In the genomic region with DNA sequence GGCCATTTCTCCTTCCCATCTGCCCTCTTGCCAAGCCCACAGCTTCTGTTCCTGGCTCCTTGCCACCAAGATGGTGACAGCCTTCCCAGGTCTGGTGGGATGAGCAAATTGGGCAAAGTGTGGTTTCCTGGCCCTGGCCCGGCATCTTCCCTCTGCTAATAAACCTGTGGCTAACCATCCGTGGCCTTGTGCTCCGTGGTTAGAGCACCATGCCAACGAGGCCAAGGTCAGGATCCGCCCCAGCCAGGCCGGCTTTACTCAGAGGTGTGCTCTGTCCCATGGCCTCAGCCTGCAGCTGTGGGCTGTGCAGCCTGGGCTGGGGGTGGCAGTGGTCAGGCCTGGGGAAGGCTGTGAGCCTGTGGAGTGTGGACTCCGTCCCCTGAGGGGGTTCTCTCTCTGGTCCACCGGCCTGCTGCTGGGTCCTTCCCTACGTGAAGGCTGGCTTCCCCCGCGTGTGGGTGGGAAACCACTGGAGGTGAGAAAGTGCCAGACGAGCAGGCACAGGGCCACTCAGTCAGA, we compare ENCODE assay signal across 1 cellular context.
TF ChIP-seq lines count a peak whose summit lies in the region.

No MANE protein-coding gene starts in this region.

TF ChIP-seq in HepG2, 621 proteins besides CTCF, POLR2A, EP300 and RAD21 (continued from another document and continues in another):
- TF ChIP-seq MIER2 (CRISPR knock-in tag; IDR thresholded peaks at IDR 0.05) = no peak
- TF ChIP-seq, protein P1, sequence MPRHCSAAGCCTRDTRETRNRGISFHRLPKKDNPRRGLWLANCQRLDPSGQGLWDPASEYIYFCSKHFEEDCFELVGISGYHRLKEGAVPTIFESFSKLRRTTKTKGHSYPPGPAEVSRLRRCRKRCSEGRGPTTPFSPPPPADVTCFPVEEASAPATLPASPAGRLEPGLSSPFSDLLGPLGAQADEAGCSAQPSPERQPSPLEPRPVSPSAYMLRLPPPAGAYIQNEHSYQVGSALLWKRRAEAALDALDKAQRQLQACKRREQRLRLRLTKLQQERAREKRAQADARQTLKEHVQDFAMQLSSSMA (CRISPR knock-in tag; IDR thresholded peaks at IDR 0.05) = no peak
- no peak for TF ChIP-seq U2AF2 (IDR thresholded peaks at IDR 0.05; ENCODE audit: low read depth, low read length)
- no peak for TF ChIP-seq ZNF484 (CRISPR knock-in tag; IDR thresholded peaks at IDR 0.05; ENCODE audit: borderline replicate concordance, low read depth)
- TF ChIP-seq, protein P2, sequence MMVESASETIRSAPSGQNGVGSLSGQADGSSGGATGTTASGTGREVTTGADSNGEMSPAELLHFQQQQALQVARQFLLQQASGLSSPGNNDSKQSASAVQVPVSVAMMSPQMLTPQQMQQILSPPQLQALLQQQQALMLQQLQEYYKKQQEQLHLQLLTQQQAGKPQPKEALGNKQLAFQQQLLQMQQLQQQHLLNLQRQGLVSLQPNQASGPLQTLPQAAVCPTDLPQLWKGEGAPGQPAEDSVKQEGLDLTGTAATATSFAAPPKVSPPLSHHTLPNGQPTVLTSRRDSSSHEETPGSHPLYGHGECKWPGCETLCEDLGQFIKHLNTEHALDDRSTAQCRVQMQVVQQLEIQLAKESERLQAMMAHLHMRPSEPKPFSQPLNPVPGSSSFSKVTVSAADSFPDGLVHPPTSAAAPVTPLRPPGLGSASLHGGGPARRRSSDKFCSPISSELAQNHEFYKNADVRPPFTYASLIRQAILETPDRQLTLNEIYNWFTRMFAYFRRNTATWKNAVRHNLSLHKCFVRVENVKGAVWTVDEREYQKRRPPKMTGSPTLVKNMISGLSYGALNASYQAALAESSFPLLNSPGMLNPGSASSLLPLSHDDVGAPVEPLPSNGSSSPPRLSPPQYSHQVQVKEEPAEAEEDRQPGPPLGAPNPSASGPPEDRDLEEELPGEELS (CRISPR knock-in tag; IDR thresholded peaks at IDR 0.05) = peak; percentile 31; the same call in 1 of the 2 replicates
- TF ChIP-seq EED (CRISPR knock-in tag; IDR thresholded peaks at IDR 0.05) = no peak
- no peak for TF ChIP-seq RORA (CRISPR knock-in tag; IDR thresholded peaks at IDR 0.05)
- no peak for TF ChIP-seq RARG (CRISPR knock-in tag; IDR thresholded peaks at IDR 0.05; ENCODE audit: low read depth)
- no peak for TF ChIP-seq PAF1 (CRISPR knock-in tag; IDR thresholded peaks at IDR 0.05)
- TF ChIP-seq, protein P3, sequence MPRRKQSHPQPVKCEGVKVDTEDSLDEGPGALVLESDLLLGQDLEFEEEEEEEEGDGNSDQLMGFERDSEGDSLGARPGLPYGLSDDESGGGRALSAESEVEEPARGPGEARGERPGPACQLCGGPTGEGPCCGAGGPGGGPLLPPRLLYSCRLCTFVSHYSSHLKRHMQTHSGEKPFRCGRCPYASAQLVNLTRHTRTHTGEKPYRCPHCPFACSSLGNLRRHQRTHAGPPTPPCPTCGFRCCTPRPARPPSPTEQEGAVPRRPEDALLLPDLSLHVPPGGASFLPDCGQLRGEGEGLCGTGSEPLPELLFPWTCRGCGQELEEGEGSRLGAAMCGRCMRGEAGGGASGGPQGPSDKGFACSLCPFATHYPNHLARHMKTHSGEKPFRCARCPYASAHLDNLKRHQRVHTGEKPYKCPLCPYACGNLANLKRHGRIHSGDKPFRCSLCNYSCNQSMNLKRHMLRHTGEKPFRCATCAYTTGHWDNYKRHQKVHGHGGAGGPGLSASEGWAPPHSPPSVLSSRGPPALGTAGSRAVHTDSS (CRISPR knock-in tag; conservative IDR thresholded peaks at IDR 0.05) = no peak
- 0 out of 2 replicates have a peak, but pooled peaks have one; percentile 35 for TF ChIP-seq DPF2 (CRISPR knock-in tag; IDR thresholded peaks at IDR 0.05; ENCODE audit: borderline replicate concordance, low read depth)
- no peak for TF ChIP-seq THAP11 (CRISPR knock-in tag; IDR thresholded peaks at IDR 0.05)
- TF ChIP-seq ZC3H4 (CRISPR knock-in tag; IDR thresholded peaks at IDR 0.05; ENCODE audit: borderline replicate concordance) = no peak
- no peak for TF ChIP-seq MATR3 (CRISPR knock-in tag; IDR thresholded peaks at IDR 0.05)
- TF ChIP-seq, protein P4, sequence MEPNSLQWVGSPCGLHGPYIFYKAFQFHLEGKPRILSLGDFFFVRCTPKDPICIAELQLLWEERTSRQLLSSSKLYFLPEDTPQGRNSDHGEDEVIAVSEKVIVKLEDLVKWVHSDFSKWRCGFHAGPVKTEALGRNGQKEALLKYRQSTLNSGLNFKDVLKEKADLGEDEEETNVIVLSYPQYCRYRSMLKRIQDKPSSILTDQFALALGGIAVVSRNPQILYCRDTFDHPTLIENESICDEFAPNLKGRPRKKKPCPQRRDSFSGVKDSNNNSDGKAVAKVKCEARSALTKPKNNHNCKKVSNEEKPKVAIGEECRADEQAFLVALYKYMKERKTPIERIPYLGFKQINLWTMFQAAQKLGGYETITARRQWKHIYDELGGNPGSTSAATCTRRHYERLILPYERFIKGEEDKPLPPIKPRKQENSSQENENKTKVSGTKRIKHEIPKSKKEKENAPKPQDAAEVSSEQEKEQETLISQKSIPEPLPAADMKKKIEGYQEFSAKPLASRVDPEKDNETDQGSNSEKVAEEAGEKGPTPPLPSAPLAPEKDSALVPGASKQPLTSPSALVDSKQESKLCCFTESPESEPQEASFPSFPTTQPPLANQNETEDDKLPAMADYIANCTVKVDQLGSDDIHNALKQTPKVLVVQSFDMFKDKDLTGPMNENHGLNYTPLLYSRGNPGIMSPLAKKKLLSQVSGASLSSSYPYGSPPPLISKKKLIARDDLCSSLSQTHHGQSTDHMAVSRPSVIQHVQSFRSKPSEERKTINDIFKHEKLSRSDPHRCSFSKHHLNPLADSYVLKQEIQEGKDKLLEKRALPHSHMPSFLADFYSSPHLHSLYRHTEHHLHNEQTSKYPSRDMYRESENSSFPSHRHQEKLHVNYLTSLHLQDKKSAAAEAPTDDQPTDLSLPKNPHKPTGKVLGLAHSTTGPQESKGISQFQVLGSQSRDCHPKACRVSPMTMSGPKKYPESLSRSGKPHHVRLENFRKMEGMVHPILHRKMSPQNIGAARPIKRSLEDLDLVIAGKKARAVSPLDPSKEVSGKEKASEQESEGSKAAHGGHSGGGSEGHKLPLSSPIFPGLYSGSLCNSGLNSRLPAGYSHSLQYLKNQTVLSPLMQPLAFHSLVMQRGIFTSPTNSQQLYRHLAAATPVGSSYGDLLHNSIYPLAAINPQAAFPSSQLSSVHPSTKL (CRISPR knock-in tag; IDR thresholded peaks at IDR 0.05) = peak; percentile 70
- TF ChIP-seq, protein P5, sequence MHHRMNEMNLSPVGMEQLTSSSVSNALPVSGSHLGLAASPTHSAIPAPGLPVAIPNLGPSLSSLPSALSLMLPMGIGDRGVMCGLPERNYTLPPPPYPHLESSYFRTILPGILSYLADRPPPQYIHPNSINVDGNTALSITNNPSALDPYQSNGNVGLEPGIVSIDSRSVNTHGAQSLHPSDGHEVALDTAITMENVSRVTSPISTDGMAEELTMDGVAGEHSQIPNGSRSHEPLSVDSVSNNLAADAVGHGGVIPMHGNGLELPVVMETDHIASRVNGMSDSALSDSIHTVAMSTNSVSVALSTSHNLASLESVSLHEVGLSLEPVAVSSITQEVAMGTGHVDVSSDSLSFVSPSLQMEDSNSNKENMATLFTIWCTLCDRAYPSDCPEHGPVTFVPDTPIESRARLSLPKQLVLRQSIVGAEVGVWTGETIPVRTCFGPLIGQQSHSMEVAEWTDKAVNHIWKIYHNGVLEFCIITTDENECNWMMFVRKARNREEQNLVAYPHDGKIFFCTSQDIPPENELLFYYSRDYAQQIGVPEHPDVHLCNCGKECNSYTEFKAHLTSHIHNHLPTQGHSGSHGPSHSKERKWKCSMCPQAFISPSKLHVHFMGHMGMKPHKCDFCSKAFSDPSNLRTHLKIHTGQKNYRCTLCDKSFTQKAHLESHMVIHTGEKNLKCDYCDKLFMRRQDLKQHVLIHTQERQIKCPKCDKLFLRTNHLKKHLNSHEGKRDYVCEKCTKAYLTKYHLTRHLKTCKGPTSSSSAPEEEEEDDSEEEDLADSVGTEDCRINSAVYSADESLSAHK (CRISPR knock-in tag; IDR thresholded peaks at IDR 0.05; ENCODE audit: borderline replicate concordance) = no peak
- TF ChIP-seq ZNF143 (CRISPR knock-in tag; IDR thresholded peaks at IDR 0.05) = no peak
- TF ChIP-seq, protein P6, sequence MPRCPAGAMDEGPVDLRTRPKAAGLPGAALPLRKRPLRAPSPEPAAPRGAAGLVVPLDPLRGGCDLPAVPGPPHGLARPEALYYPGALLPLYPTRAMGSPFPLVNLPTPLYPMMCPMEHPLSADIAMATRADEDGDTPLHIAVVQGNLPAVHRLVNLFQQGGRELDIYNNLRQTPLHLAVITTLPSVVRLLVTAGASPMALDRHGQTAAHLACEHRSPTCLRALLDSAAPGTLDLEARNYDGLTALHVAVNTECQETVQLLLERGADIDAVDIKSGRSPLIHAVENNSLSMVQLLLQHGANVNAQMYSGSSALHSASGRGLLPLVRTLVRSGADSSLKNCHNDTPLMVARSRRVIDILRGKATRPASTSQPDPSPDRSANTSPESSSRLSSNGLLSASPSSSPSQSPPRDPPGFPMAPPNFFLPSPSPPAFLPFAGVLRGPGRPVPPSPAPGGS (CRISPR knock-in tag; IDR thresholded peaks at IDR 0.05) = no peak
- TF ChIP-seq, protein P7, sequence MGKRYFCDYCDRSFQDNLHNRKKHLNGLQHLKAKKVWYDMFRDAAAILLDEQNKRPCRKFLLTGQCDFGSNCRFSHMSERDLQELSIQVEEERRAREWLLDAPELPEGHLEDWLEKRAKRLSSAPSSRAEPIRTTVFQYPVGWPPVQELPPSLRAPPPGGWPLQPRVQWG (CRISPR knock-in tag; IDR thresholded peaks at IDR 0.05; ENCODE audit: borderline replicate concordance, low read depth) = no peak
- TF ChIP-seq ZNF530 (CRISPR knock-in tag; IDR thresholded peaks at IDR 0.05; ENCODE audit: low read depth) = no peak
- no peak for TF ChIP-seq ZIK1 (CRISPR knock-in tag; IDR thresholded peaks at IDR 0.05; ENCODE audit: borderline replicate concordance, low read depth)
- TF ChIP-seq, protein P8, sequence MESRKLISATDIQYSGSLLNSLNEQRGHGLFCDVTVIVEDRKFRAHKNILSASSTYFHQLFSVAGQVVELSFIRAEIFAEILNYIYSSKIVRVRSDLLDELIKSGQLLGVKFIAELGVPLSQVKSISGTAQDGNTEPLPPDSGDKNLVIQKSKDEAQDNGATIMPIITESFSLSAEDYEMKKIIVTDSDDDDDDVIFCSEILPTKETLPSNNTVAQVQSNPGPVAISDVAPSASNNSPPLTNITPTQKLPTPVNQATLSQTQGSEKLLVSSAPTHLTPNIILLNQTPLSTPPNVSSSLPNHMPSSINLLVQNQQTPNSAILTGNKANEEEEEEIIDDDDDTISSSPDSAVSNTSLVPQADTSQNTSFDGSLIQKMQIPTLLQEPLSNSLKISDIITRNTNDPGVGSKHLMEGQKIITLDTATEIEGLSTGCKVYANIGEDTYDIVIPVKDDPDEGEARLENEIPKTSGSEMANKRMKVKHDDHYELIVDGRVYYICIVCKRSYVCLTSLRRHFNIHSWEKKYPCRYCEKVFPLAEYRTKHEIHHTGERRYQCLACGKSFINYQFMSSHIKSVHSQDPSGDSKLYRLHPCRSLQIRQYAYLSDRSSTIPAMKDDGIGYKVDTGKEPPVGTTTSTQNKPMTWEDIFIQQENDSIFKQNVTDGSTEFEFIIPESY (CRISPR knock-in tag; IDR thresholded peaks at IDR 0.05) = peak; percentile 26; the same call in 1 of the 2 replicates
- TF ChIP-seq KAT8 (CRISPR knock-in tag; IDR thresholded peaks at IDR 0.05) = peak; percentile 43; the same call in 1 of the 2 replicates
- TF ChIP-seq ZMAT3 (CRISPR knock-in tag; conservative IDR thresholded peaks at IDR 0.05) = no peak
- TF ChIP-seq, protein P9, sequence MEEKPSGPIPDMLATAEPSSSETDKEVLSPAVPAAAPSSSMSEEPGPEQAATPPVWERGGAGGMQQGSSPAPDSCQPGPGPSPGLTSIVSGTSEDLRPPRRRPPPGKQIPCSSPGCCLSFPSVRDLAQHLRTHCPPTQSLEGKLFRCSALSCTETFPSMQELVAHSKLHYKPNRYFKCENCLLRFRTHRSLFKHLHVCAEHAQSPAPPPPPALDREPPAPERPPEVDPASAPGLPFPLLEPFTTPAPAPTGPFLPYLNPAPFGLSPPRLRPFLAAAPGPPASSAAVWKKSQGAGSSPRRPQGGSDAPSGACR (CRISPR knock-in tag; IDR thresholded peaks at IDR 0.05) = no peak
- TF ChIP-seq, protein P10, sequence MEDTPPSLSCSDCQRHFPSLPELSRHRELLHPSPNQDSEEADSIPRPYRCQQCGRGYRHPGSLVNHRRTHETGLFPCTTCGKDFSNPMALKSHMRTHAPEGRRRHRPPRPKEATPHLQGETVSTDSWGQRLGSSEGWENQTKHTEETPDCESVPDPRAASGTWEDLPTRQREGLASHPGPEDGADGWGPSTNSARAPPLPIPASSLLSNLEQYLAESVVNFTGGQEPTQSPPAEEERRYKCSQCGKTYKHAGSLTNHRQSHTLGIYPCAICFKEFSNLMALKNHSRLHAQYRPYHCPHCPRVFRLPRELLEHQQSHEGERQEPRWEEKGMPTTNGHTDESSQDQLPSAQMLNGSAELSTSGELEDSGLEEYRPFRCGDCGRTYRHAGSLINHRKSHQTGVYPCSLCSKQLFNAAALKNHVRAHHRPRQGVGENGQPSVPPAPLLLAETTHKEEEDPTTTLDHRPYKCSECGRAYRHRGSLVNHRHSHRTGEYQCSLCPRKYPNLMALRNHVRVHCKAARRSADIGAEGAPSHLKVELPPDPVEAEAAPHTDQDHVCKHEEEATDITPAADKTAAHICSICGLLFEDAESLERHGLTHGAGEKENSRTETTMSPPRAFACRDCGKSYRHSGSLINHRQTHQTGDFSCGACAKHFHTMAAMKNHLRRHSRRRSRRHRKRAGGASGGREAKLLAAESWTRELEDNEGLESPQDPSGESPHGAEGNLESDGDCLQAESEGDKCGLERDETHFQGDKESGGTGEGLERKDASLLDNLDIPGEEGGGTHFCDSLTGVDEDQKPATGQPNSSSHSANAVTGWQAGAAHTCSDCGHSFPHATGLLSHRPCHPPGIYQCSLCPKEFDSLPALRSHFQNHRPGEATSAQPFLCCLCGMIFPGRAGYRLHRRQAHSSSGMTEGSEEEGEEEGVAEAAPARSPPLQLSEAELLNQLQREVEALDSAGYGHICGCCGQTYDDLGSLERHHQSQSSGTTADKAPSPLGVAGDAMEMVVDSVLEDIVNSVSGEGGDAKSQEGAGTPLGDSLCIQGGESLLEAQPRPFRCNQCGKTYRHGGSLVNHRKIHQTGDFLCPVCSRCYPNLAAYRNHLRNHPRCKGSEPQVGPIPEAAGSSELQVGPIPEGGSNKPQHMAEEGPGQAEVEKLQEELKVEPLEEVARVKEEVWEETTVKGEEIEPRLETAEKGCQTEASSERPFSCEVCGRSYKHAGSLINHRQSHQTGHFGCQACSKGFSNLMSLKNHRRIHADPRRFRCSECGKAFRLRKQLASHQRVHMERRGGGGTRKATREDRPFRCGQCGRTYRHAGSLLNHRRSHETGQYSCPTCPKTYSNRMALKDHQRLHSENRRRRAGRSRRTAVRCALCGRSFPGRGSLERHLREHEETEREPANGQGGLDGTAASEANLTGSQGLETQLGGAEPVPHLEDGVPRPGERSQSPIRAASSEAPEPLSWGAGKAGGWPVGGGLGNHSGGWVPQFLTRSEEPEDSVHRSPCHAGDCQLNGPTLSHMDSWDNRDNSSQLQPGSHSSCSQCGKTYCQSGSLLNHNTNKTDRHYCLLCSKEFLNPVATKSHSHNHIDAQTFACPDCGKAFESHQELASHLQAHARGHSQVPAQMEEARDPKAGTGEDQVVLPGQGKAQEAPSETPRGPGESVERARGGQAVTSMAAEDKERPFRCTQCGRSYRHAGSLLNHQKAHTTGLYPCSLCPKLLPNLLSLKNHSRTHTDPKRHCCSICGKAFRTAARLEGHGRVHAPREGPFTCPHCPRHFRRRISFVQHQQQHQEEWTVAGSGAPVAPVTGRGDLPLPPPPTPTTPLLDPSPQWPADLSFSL (CRISPR knock-in tag; IDR thresholded peaks at IDR 0.05) = no peak
